8 cellular contexts compared by ENCODE assay signal in the genomic region with DNA sequence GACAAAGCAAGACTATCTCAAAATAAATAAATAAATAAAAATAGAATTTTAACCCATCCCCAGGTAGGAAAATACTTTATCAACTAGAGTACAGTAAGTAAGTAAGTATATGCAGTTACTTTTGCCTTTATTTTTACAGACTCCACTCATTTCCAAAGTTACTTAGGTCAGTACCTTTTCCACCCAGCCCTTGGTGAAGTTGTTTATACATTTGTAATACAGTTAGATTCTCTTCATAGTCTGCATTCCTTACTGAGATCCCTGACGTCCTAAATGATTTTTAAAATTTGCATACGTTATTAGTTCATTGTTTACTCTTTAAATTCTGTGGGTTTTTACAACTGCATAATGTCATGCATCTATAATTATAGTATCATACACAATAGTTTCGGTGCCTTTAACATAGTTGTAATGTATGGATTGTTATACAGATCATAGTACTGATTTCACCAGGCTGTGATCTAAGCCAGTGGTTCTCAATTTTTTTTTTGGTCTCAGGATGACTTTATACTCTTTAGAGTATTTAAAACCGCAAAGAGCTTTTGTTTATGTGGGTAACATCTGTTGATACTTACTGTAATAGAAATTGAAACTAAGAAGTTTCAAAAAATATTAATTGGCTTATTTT. TPM values are rescaled to one million over a fixed set of nuclear protein-coding genes. Genes with fewer than 3 reads are reported as not detected.
A peak's percentile ranks its signal among the peaks of the same experiment; 100 is the strongest.
DNase-seq lines count a peak whose midpoint lies in the region; ATAC-seq, FAIRE-seq and TF ChIP-seq lines count a peak whose summit lies in the region.

No MANE protein-coding gene starts in this region.

- H3K4me3 ChIP-seq in fibroblast of pulmonary artery (replicated peaks; ENCODE audit: low read depth, low read length): no peak overlapping the region

- no peak for FAIRE-seq in H54 (lab: Jason Lieb, UNC)

- DNase-seq in GM10266 (ENCODE audit: extremely low spot score) (peak; percentile 53), fibroblast of pulmonary artery (ENCODE audit: low read depth) (peak; percentile 21), left cardiac atrium (no peak), H54 (ENCODE audit: insufficient read length, low spot score) (no peak), NCI-H82 (lab: John Stamatoyannopoulos, UW) (no peak)
- no peak for DNase-seq in activated effector memory CD4-positive, alpha-beta T cell treated with anti-CD3 and anti-CD28 coated beads, Interleukin-2, amount 50 U/mL, for 16 hours

- TF ChIP-seq CTCF in GM10266 (IDR thresholded peaks at IDR 0.05; ENCODE audit: control insufficient read depth, insufficient read depth, low read depth, missing control alignments): no peak
- TF ChIP-seq CTCF in fibroblast of pulmonary artery (IDR thresholded peaks at IDR 0.05; ENCODE audit: low read length, missing control alignments): no peak

- ATAC-seq in GM21526 (IDR thresholded peaks at IDR 0.05; ENCODE audit: low FRiP score, unreplicated experiment) (peak; percentile 85), HG03520 (IDR thresholded peaks at IDR 0.05; ENCODE audit: unreplicated experiment) (peak; percentile 91), left cardiac atrium (no peak)

- no peak for TF ChIP-seq POLR2A in H54 (IDR thresholded peaks at IDR 0.05; ENCODE audit: low read depth, low read length)

- intact Hi-C loops in left cardiac atrium (cut with DNase I): no loop called here

RNA-seq across cellular contexts. Expression of a gene that starts 10.4 kb away (rescaled TPM):
- total RNA-seq in left cardiac atrium: 10 to 100 TPM; 12.8 to 13.5 TPM

RNA-seq across cellular contexts. Expression of a gene that starts 10.6 kb away (rescaled TPM):
- 10 to 100 TPM; 16.4 to 20.2 TPM for total RNA-seq in left cardiac atrium

RNA-seq across cellular contexts. Expression of a gene that starts 41.3 kb away (rescaled TPM):
- 10 to 100 TPM; 20.6 to 25.4 TPM for total RNA-seq in left cardiac atrium

Comparison
In these comparisons a context has a peak if more than half of its experiments do, and no peak if none do; other contexts are left out.
1. DNase-seq: peak in GM10266 (single experiment) and fibroblast of pulmonary artery (single experiment); none in left cardiac atrium (single experiment), activated effector memory CD4-positive, alpha-beta T cell treated with anti-CD3 and anti-CD28 coated beads, Interleukin-2, amount 50 U/mL, for 16 hours (single experiment), H54 (single experiment) and NCI-H82 (single experiment).
2. ATAC-seq: peak in GM21526 (single experiment) and HG03520 (single experiment); none in left cardiac atrium (0 of 2).